In the genomic region with DNA sequence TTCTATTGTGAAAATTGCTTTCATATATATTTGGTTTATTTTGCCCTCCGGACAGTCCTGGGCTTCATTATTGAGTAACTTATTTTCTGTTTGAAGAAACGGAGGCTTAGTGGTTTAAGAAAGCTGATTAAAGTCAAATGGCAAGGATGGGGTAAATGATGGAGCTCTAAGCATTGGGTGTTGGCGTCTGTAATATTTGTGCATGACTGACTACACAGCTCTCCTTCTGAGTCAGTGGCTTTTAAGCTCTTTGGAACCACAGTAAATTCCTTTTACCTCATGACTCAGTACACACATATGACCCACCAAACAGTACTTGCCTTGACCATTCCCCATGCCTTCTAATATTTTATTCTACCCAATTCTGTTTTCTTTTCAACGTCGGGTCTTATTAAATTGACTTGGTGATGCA, we compare ENCODE assay signal across 14 cellular contexts.
DNase-seq lines count a peak whose midpoint lies in the region; ATAC-seq and TF ChIP-seq lines count a peak whose summit lies in the region.
"Had no signal": no experiment of that assay in that cellular context is flagged by ENCODE, and none has a peak within 500 bp of the region (broad histone marks: within the 10 kb centered on the region; RNA-seq: fewer than 3 reads in every experiment).

No MANE protein-coding gene starts in this region.

- H3K4me1 ChIP-seq in effector memory CD4-positive, alpha-beta T cell (ENCODE audit: control insufficient read depth, insufficient read depth, low read length, poor library complexity, severe bottlenecking): no peaks in the 10 kb centered on the region
- H3K4me1 ChIP-seq: adrenal gland had no signal

- no peaks in the 10 kb centered on the region for H3K36me3 ChIP-seq in effector memory CD4-positive, alpha-beta T cell (ENCODE audit: control insufficient read depth, insufficient read depth, low read length)
- H3K36me3 ChIP-seq: adrenal gland, ovary had no signal

- H3K27ac ChIP-seq in epithelial cell of prostate: peak overlapping the region; percentile 96
- H3K27ac ChIP-seq in effector memory CD4-positive, alpha-beta T cell (ENCODE audit: insufficient read depth, low read length, poor library complexity, severe bottlenecking): no peak overlapping the region
- H3K27ac ChIP-seq: adrenal gland, ovary had no signal

- no peak for TF ChIP-seq CTCF in retinal pigment epithelial cell (conservative IDR thresholded peaks at IDR 0.05; ENCODE audit: low read depth, low read length)

- no peaks in the 10 kb centered on the region for H3K27me3 ChIP-seq in effector memory CD4-positive, alpha-beta T cell (replicated peaks; ENCODE audit: control insufficient read depth, insufficient read depth, low read length, poor library complexity, severe bottlenecking)
- H3K27me3 ChIP-seq: ovary had no signal

- no peak overlapping the region for H3K4me3 ChIP-seq in retinal pigment epithelial cell (ENCODE audit: low read length)
- H3K4me3 ChIP-seq in effector memory CD4-positive, alpha-beta T cell (ENCODE audit: insufficient read depth, low read depth, low read length, poor library complexity, severe bottlenecking): no peak overlapping the region
- H3K4me3 ChIP-seq: adrenal gland, ovary had no signal

- H3K9me3 ChIP-seq in effector memory CD4-positive, alpha-beta T cell (ENCODE audit: control insufficient read depth, low read length): no peaks in the 10 kb centered on the region
- H3K9me3 ChIP-seq: adrenal gland, ovary had no signal

- ATAC-seq in HG02798 (IDR thresholded peaks at IDR 0.05; ENCODE audit: poor library complexity, unreplicated experiment) (no peak), HG03108 (IDR thresholded peaks at IDR 0.05; ENCODE audit: unreplicated experiment) (no peak)
- ATAC-seq: left lobe of liver had no signal

- DNase-seq in GM03348 (ENCODE audit: low spot score) (peak; percentile 83), RKO (ENCODE audit: low spot score) (peak; percentile 76), epithelial cell of prostate (ENCODE audit: low read depth, low spot score) (peak; percentile 83), retinal pigment epithelial cell (ENCODE audit: low read depth) (peak; percentile 99), globus pallidus (ENCODE audit: low spot score) (no peak)
- no peak for DNase-seq in effector memory CD4-positive, alpha-beta T cell
- DNase-seq: adrenal gland, DMS153, erythroblast, NCI-H446 treated with DMSO at 0.1 percent for 48 hours, ovary had no signal

Comparison
In these comparisons a context has a peak if more than half of its experiments do, and no peak if none do; other contexts are left out.
1. DNase-seq: peak in GM03348 (single experiment), RKO (single experiment), epithelial cell of prostate (single experiment) and retinal pigment epithelial cell (single experiment); none in globus pallidus (single experiment) and effector memory CD4-positive, alpha-beta T cell (0 of 3).